ENCODE assay signal across 1 cellular context in genomic region chr17:7384489-7385081, GRCh38.
TF ChIP-seq lines count a peak whose summit lies in the region.

No MANE protein-coding gene starts in this region.

TF ChIP-seq in H1, 55 proteins besides CTCF, POLR2A, EP300 and RAD21:
- TF ChIP-seq KDM1A (IDR thresholded peaks at IDR 0.05; ENCODE audit: borderline replicate concordance, low read length) (no peak), NANOG (IDR thresholded peaks at IDR 0.05; ENCODE audit: insufficient read depth, low read depth, low read length, poor library complexity, severe bottlenecking) (no peak), TAF7 (optimal IDR thresholded peaks at IDR 0.05; ENCODE audit: borderline replicate concordance, low read depth, low read length) (no peak), TBP (IDR thresholded peaks at IDR 0.05; ENCODE audit: low read depth, low read length) (no peak), RNF2 (IDR thresholded peaks at IDR 0.05; ENCODE audit: borderline replicate concordance, low read depth, low read length, missing control alignments, poor library complexity, severe bottlenecking) (no peak), RFX5 (IDR thresholded peaks at IDR 0.05; ENCODE audit: borderline replicate concordance, low read depth, low read length) (no peak), GTF2F1 (IDR thresholded peaks at IDR 0.05; ENCODE audit: borderline replicate concordance, low read depth, low read length) (no peak)
